22 cellular contexts compared by ENCODE assay signal in genomic region chr10:113712755-113713154, GRCh38. TPM values are rescaled to one million over a fixed set of nuclear protein-coding genes. Genes with fewer than 3 reads are reported as not detected.
DNase-seq lines count a peak whose midpoint lies in the region; ATAC-seq, FAIRE-seq and TF ChIP-seq lines count a peak whose summit lies in the region.
"Had no signal": no experiment of that assay in that cellular context is flagged by ENCODE, and none has a peak within 500 bp of the region (broad histone marks: within the 10 kb centered on the region; RNA-seq: fewer than 3 reads in every experiment).

No MANE protein-coding gene starts in this region.

- H3K27me3 ChIP-seq in H7 (ENCODE audit: control insufficient read depth, insufficient read depth, low read length), result peaks cover 3% of the 10 kb centered on the region; the same call in 1 of the 2 replicates
- H3K27me3 ChIP-seq in pancreas, result no peaks in the 10 kb centered on the region
- H3K27me3 ChIP-seq in effector memory CD4-positive, alpha-beta T cell (replicated peaks; ENCODE audit: control insufficient read depth, insufficient read depth, low read length, poor library complexity, severe bottlenecking), result no peaks in the 10 kb centered on the region
- H3K27me3 ChIP-seq: SJCRH30 had no signal

- H3K9me3 ChIP-seq in pancreas, result no peaks in the 10 kb centered on the region
- no peaks in the 10 kb centered on the region for H3K9me3 ChIP-seq in effector memory CD4-positive, alpha-beta T cell (ENCODE audit: control insufficient read depth, low read length)
- H3K9me3 ChIP-seq: SJCRH30 had no signal

- H3K36me3 ChIP-seq in H7 (replicated peaks; ENCODE audit: control insufficient read depth, insufficient read depth, low read length) (no peaks in the 10 kb centered on the region), pancreas (no peaks in the 10 kb centered on the region)
- H3K36me3 ChIP-seq in effector memory CD4-positive, alpha-beta T cell (ENCODE audit: control insufficient read depth, insufficient read depth, low read length), result peaks cover 5% of the 10 kb centered on the region

- ATAC-seq in pancreas, result peak; percentile 28 to 71 (median 51)
- no peak for ATAC-seq in GM19351 (IDR thresholded peaks at IDR 0.05; ENCODE audit: unreplicated experiment)
- no peak for ATAC-seq in GM21526 (IDR thresholded peaks at IDR 0.05; ENCODE audit: low FRiP score, unreplicated experiment)
- no peak for ATAC-seq in HG03135 (IDR thresholded peaks at IDR 0.05; ENCODE audit: unreplicated experiment)

- DNase-seq in H7, result peak; percentile 52
- peak; percentile 95 for DNase-seq in NCI-H526 treated with DMSO at 0.1 percent for 48 hours (lab: John Stamatoyannopoulos, UW)
- DNase-seq in iPS DF 4.7 (ENCODE audit: extremely low read depth, low spot score), result peak; percentile 44
- no peak for DNase-seq in pancreas
- no peak for DNase-seq in effector memory CD4-positive, alpha-beta T cell
- DNase-seq: AML-193; CD4-positive, alpha-beta T cell; DMS79 treated with DMSO at 0.1 percent for 48 hours; GDM1; Kasumi-1; NCI-H2029; NCI-H524 treated with DMSO at 0.1 percent for 48 hours; NK-92 treated with Interleukin-12 subunit alpha and Interleukin-12 subunit beta, amount 100 ng/mL, for 24 hours; OCI-M1; SJCRH30 had no signal

- FAIRE-seq in pancreas (lab: Jason Lieb, UNC), result no peak
- FAIRE-seq: D721Med, H54 had no signal

- no peak for TF ChIP-seq CTCF in pancreas (IDR thresholded peaks at IDR 0.05)

- H3K4me3 ChIP-seq in H7 (ENCODE audit: insufficient read depth, low read depth, low read length) (no peak overlapping the region), pancreas (no peak overlapping the region)
- no peak overlapping the region for H3K4me3 ChIP-seq in effector memory CD4-positive, alpha-beta T cell (ENCODE audit: insufficient read depth, low read depth, low read length, poor library complexity, severe bottlenecking)
- H3K4me3 ChIP-seq: SJCRH30 had no signal

- H3K27ac ChIP-seq in pancreas, result peak overlapping the region in 2 of 4 donors; percentile 23 to 38
- no peak overlapping the region for H3K27ac ChIP-seq in effector memory CD4-positive, alpha-beta T cell (ENCODE audit: insufficient read depth, low read length, poor library complexity, severe bottlenecking)
- H3K27ac ChIP-seq: RWPE1, SJCRH30 had no signal

- WGBS in pancreas, 2 donors, result 47 to 58% methylated on average over 6 of the region's 6 CpGs

- intact Hi-C loops in pancreas (cut with DNase I), result no loop called here

- peaks cover 0 to 21% (median 10%) of the 10 kb centered on the region in 3 donors for H3K4me1 ChIP-seq in pancreas
- H3K4me1 ChIP-seq in effector memory CD4-positive, alpha-beta T cell (ENCODE audit: control insufficient read depth, insufficient read depth, low read length, poor library complexity, severe bottlenecking), result no peaks in the 10 kb centered on the region

RNA-seq across cellular contexts. Expression of gene CASP7, which starts 33.0 kb away (rescaled TPM):
- 4.9 and 6.9 TPM in 2 replicates for total RNA-seq in H7 (2014; rRNA removed; shearing (Covaris generic))
- 10 to 100 TPM in 5 of 6 donors, 1 to 10 TPM in 1; 7.0 to 28.7 (median 15.1) TPM for total RNA-seq in pancreas
- 10 to 100 TPM in 1 of 2 donors, 1 to 10 TPM in 1; 9.4 to 15.1 TPM for polyA plus RNA-seq in pancreas

RNA-seq across cellular contexts. Expression of gene PLEKHS1, which starts 38.7 kb away (rescaled TPM):
- not detected in 2 replicates for total RNA-seq in H7 (2014; rRNA removed; shearing (Covaris generic))
- 10 to 100 TPM in 4 of 6 donors, 1 to 10 TPM in 2; 6.0 to 28.2 (median 13.1) TPM for total RNA-seq in pancreas
- 10 to 100 TPM; 17.2 to 44.6 TPM for polyA plus RNA-seq in pancreas
- total RNA-seq: A673 had no signal

RNA-seq across cellular contexts. Expression of gene NRAP, which starts 48.9 kb away (rescaled TPM):
- total RNA-seq in H7 (2014; rRNA removed; shearing (Covaris generic)), result 0.03 TPM in 1 of 2 replicates, not detected in the other
- under 1 TPM in 5 of 6 donors, not detected in 1; 0.03 to 0.67 (median 0.03) TPM for total RNA-seq in pancreas
- polyA plus RNA-seq in pancreas, result under 1 TPM; 0.04 to 0.21 TPM
- total RNA-seq: CD4-positive, alpha-beta T cell; SJCRH30 had no signal

Comparison
In these comparisons a context has a peak if more than half of its experiments do, and no peak if none do; other contexts are left out.
1. DNase-seq: peak in H7 (single experiment), NCI-H526 treated with DMSO at 0.1 percent for 48 hours (single experiment) and iPS DF 4.7 (single experiment); none in pancreas (0 of 6) and effector memory CD4-positive, alpha-beta T cell (0 of 3).
2. ATAC-seq: peak in pancreas (4 of 4); none in GM19351 (single experiment), GM21526 (single experiment) and HG03135 (single experiment).